ENCODE assay signal across 8 cellular contexts in genomic region chr9:83937861-83938455, GRCh38. TPM values are rescaled to one million over a fixed set of nuclear protein-coding genes. Genes with fewer than 3 reads are reported as not detected.
DNase-seq lines count a peak whose midpoint lies in the region; ATAC-seq and TF ChIP-seq lines count a peak whose summit lies in the region.

No MANE protein-coding gene starts in this region.

- TF ChIP-seq POLR2A in IMR-90 (IDR thresholded peaks at IDR 0.05; ENCODE audit: low read depth, low read length) (no peak), upper lobe of left lung (IDR thresholded peaks at IDR 0.05) (no peak)

- DNase-seq in DMS114 treated with DMSO at 0.1 percent for 48 hours (lab: John Stamatoyannopoulos, UW; ENCODE audit: unreplicated experiment), result peak; percentile 48
- DNase-seq in IMR-90, result peak; percentile 62
- peak; percentile 51 for DNase-seq in RPMI7951 (ENCODE audit: low read depth)
- no peak for DNase-seq in chondrocyte (ENCODE audit: low spot score)
- no peak for DNase-seq in left lobe of liver (ENCODE audit: low spot score)
- no peak for DNase-seq in upper lobe of left lung

- ATAC-seq in GM18907 (IDR thresholded peaks at IDR 0.05; ENCODE audit: unreplicated experiment) (peak; percentile 62), IMR-90 (ENCODE audit: low read depth) (peak; percentile 71), left lobe of liver (peak; percentile 73), upper lobe of left lung (ENCODE audit: low FRiP score in 2 of 2) (peak; percentile 61 to 71), GM19328 (IDR thresholded peaks at IDR 0.05; ENCODE audit: unreplicated experiment) (no peak)

- H3K4me1 Mint-ChIP-seq in chondrocyte (ENCODE audit: low read depth), result peaks cover 16% of the 10 kb centered on the region

- no TSS peak for BruUV-seq in IMR-90 (replicated peaks; lab: Mats Ljungman, UMichigan)

- TF ChIP-seq CTCF in IMR-90 (conservative IDR thresholded peaks at IDR 0.05; ENCODE audit: low read depth, low read length), result peak; percentile 68
- peak; percentile 91 for TF ChIP-seq CTCF in chondrocyte (IDR thresholded peaks at IDR 0.05)
- peak; percentile 43 to 75 (median 61) for TF ChIP-seq CTCF in upper lobe of left lung (IDR thresholded peaks at IDR 0.05)

- no peak overlapping the region for H2BK20ac ChIP-seq in IMR-90 (ENCODE audit: low read depth, low read length)

- dilution Hi-C loops in IMR-90 (cut with HindIII; ENCODE audit: low sequenced_read_pairs, unreplicated experiment), result no loop called here

- in situ Hi-C loops in IMR-90 (cut with MboI; ENCODE audit: low sequenced_read_pairs), result loop anchor here (5.0 kb wide), 2 partner anchors 324 to 379 kb away; no protein-coding TSS in a partner anchor

- peaks cover 5% of the 10 kb centered on the region for H3K4me1 ChIP-seq in IMR-90 (ENCODE audit: control insufficient read depth, insufficient read depth, low read length)
- H3K4me1 ChIP-seq in upper lobe of left lung, result peaks cover 12 to 19% (median 15%) of the 10 kb centered on the region in 4 donors

- H3K18ac ChIP-seq in IMR-90 (ENCODE audit: low read depth, low read length), result no peak overlapping the region

- intact Hi-C loops in IMR-90 (cut with micrococcal nuclease), result loop anchor here (1.0 to 10.0 kb wide), 3 partner anchors 323 to 1677 kb away; no protein-coding TSS in a partner anchor

- H3K27me3 ChIP-seq in IMR-90 (ENCODE audit: control insufficient read depth, insufficient read depth, low read length) (no peaks in the 10 kb centered on the region), upper lobe of left lung (no peaks in the 10 kb centered on the region)

- no peak overlapping the region for H3K9ac ChIP-seq in IMR-90 (ENCODE audit: low read depth, low read length)

- no peak overlapping the region for H3K4me2 ChIP-seq in IMR-90 (ENCODE audit: low read depth, low read length)

- H4K20me1 ChIP-seq in IMR-90 (ENCODE audit: insufficient read depth, low read length), result no peaks in the 10 kb centered on the region

- TF ChIP-seq RAD21 in IMR-90 (IDR thresholded peaks at IDR 0.05; ENCODE audit: low read length), result peak; percentile 88

- H3K36me3 Mint-ChIP-seq in chondrocyte (ENCODE audit: low read depth), result no peaks in the 10 kb centered on the region

- no peak overlapping the region for H3K4ac ChIP-seq in IMR-90 (ENCODE audit: low read depth, low read length)

- no peak overlapping the region for H3K27ac Mint-ChIP-seq in chondrocyte (ENCODE audit: unreplicated experiment)

- peaks cover 2% of the 10 kb centered on the region; the same call in 1 of the 2 replicates for H3K9me1 ChIP-seq in IMR-90 (ENCODE audit: insufficient read depth, low read length)

- no peak overlapping the region for H3K23ac ChIP-seq in IMR-90 (ENCODE audit: low read depth, low read length)

- H2AFZ ChIP-seq in IMR-90 (replicated peaks; ENCODE audit: low read length, poor library complexity), result no peak overlapping the region

- CTCF ChIA-PET in IMR-90 (lab: Yijun Ruan, JAX), result interaction anchor here (0.6 to 3.9 kb wide), 2 partner anchors 59 to 322 kb away, joined by 3 to 25 read pairs; no protein-coding TSS in a partner anchor

- H3K36me3 ChIP-seq in IMR-90 (ENCODE audit: control insufficient read depth, insufficient read depth, low read length) (no peaks in the 10 kb centered on the region), upper lobe of left lung (peaks cover 5 to 38% (median 12%) of the 10 kb centered on the region in 4 donors)

- no peaks in the 10 kb centered on the region for H3K27me3 Mint-ChIP-seq in chondrocyte (ENCODE audit: low read depth)

- no peaks in the 10 kb centered on the region for H3K9me3 ChIP-seq in IMR-90 (ENCODE audit: control insufficient read depth, insufficient read depth, low read length)
- no peaks in the 10 kb centered on the region for H3K9me3 ChIP-seq in upper lobe of left lung

- H3K27ac ChIP-seq in IMR-90 (ENCODE audit: insufficient read depth, low read length), result no peak overlapping the region
- no peak overlapping the region for H3K27ac ChIP-seq in upper lobe of left lung

- H4K91ac ChIP-seq in IMR-90 (ENCODE audit: insufficient read depth, low read depth, low read length), result no peak overlapping the region

- WGBS in IMR-90 (ENCODE audit: extremely low coverage in 2 of 2, insufficient read length in 1 of 2), 2 experiments, result no CpG with 5 or more reads among the region's 1 CpG
- WGBS in upper lobe of left lung, 2 donors, result 28 to 38% methylated on average over 1 of the region's 1 CpG

- no peak overlapping the region for H3K4me3 Mint-ChIP-seq in chondrocyte (ENCODE audit: unreplicated experiment)

- no peak for TF ChIP-seq EP300 in upper lobe of left lung (IDR thresholded peaks at IDR 0.05)

- H3K4me3 ChIP-seq in IMR-90 (ENCODE audit: insufficient read depth, low read depth, low read length) (no peak overlapping the region), upper lobe of left lung (no peak overlapping the region)

- no peak overlapping the region for H3K56ac ChIP-seq in IMR-90 (ENCODE audit: extremely low read depth, insufficient read depth, low read length)

- H3K9me3 Mint-ChIP-seq in chondrocyte (ENCODE audit: low read depth), result no peaks in the 10 kb centered on the region

- H3K79me1 ChIP-seq in IMR-90 (ENCODE audit: low read depth in 1 of 2, low read length in 2 of 2), result no peaks in the 10 kb centered on the region

- H2BK15ac ChIP-seq in IMR-90 (ENCODE audit: low read depth, low read length), result no peak overlapping the region

- POLR2A ChIA-PET in IMR-90 (lab: Charles Lee; ENCODE audit: unreplicated experiment), result no interaction called here

- no peak overlapping the region for H4K5ac ChIP-seq in IMR-90 (ENCODE audit: low read depth, low read length)

- no peak overlapping the region for H2AK9ac ChIP-seq in IMR-90 (replicated peaks; ENCODE audit: low read depth, low read length, poor library complexity)

- no peak overlapping the region for H2BK5ac ChIP-seq in IMR-90 (ENCODE audit: low read depth, low read length, poor library complexity, severe bottlenecking)

- no peak overlapping the region for H2BK120ac ChIP-seq in IMR-90 (ENCODE audit: low read depth, low read length)

- no peak overlapping the region for H4K8ac ChIP-seq in IMR-90 (ENCODE audit: low read depth in 2 of 2, low read length in 2 of 2)

- peak overlapping the region; percentile 66; the same call in 1 of the 2 replicates for H2AK5ac ChIP-seq in IMR-90 (ENCODE audit: low read depth, low read length)

- no peak overlapping the region for H3K14ac ChIP-seq in IMR-90 (replicated peaks; ENCODE audit: low read depth, low read length)

TF ChIP-seq in IMR-90, 13 proteins besides CTCF, POLR2A, EP300 and RAD21:
- TF ChIP-seq USF2 (IDR thresholded peaks at IDR 0.05; ENCODE audit: low read depth, low read length), result no peak
- no peak for TF ChIP-seq CHD1 (IDR thresholded peaks at IDR 0.05; ENCODE audit: low read depth, low read length)
- no peak for TF ChIP-seq RCOR1 (IDR thresholded peaks at IDR 0.05; ENCODE audit: insufficient replicate concordance, low read length)
- no peak for TF ChIP-seq MAZ (IDR thresholded peaks at IDR 0.05; ENCODE audit: borderline replicate concordance, low read depth, low read length)
- peak; percentile 67 for TF ChIP-seq SMC3 (IDR thresholded peaks at IDR 0.05; ENCODE audit: low read depth, low read length)
- peak; percentile 60 for TF ChIP-seq CEBPB (IDR thresholded peaks at IDR 0.05; ENCODE audit: low read depth, low read length)
- TF ChIP-seq, protein P1, sequence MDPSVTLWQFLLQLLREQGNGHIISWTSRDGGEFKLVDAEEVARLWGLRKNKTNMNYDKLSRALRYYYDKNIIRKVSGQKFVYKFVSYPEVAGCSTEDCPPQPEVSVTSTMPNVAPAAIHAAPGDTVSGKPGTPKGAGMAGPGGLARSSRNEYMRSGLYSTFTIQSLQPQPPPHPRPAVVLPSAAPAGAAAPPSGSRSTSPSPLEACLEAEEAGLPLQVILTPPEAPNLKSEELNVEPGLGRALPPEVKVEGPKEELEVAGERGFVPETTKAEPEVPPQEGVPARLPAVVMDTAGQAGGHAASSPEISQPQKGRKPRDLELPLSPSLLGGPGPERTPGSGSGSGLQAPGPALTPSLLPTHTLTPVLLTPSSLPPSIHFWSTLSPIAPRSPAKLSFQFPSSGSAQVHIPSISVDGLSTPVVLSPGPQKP (IDR thresholded peaks at IDR 0.05; ENCODE audit: borderline replicate concordance, low read depth, low read length), result no peak

RNA-seq across cellular contexts. Expression of gene KIF27, which starts 16.7 kb away (rescaled TPM):
- total RNA-seq in IMR-90 (2012; rRNA removed), result 1.6 and 2.2 TPM in 2 replicates
- 0.32 and 0.60 TPM in 2 replicates for polyA plus RNA-seq in IMR-90 (2012; rRNA removed)
- polyA plus RNA-seq in IMR-90 (2012; cell fraction: cytosol; rRNA removed), result 0.03 and 0.05 TPM in 2 replicates
- 0.11 and 0.76 TPM in 2 replicates for polyA plus RNA-seq in IMR-90 (2012; cell fraction: nucleus; rRNA removed; ENCODE audit: low replicate concordance)
- 0.10 TPM in 1 of 2 replicates, not detected in the other for total RNA-seq in RPMI7951 (2014; rRNA removed; shearing (Covaris generic))
- total RNA-seq in chondrocyte, result 2.7 to 4.4 TPM (median 3.1 TPM) in 3 replicates
- 2.2 TPM for total RNA-seq in left lobe of liver
- 10 to 100 TPM in 2 of 6 donors, 1 to 10 TPM in 4; 5.3 to 32.5 (median 6.7) TPM for total RNA-seq in upper lobe of left lung

RNA-seq across cellular contexts. Expression of gene HNRNPK, which starts 42.1 kb away (rescaled TPM):
- total RNA-seq in IMR-90 (2012; rRNA removed) (422 and 601 TPM in 2 replicates), chondrocyte (387 to 419 TPM (median 392 TPM) in 3 replicates), left lobe of liver (173 TPM), upper lobe of left lung (100 to 1,000 TPM; 178 to 465 (median 359) TPM)
- polyA plus RNA-seq in IMR-90 (2012; rRNA removed), result 419 and 458 TPM in 2 replicates
- 149 and 205 TPM in 2 replicates for polyA plus RNA-seq in IMR-90 (2012; cell fraction: cytosol; rRNA removed)
- 124 and 330 TPM in 2 replicates for polyA plus RNA-seq in IMR-90 (2012; cell fraction: nucleus; rRNA removed; ENCODE audit: low replicate concordance)
- 629 and 646 TPM in 2 replicates for total RNA-seq in RPMI7951 (2014; rRNA removed; shearing (Covaris generic))

RNA-seq across cellular contexts. Expression of gene RMI1, which starts 42.6 kb away (rescaled TPM):
- total RNA-seq in IMR-90 (2012; rRNA removed) (6.8 and 12.8 TPM in 2 replicates), chondrocyte (7.7 to 9.1 TPM (median 7.9 TPM) in 3 replicates), left lobe of liver (4.0 TPM), upper lobe of left lung (10 to 100 TPM in 1 of 6 donors, 1 to 10 TPM in 4, under 1 TPM in 1; 0.55 to 11.5 (median 5.8) TPM)
- polyA plus RNA-seq in IMR-90 (2012; rRNA removed), result 2.7 and 4.4 TPM in 2 replicates
- 0.38 and 0.65 TPM in 2 replicates for polyA plus RNA-seq in IMR-90 (2012; cell fraction: cytosol; rRNA removed)
- 0.11 and 1.7 TPM in 2 replicates for polyA plus RNA-seq in IMR-90 (2012; cell fraction: nucleus; rRNA removed; ENCODE audit: low replicate concordance)
- 6.6 and 7.3 TPM in 2 replicates for total RNA-seq in RPMI7951 (2014; rRNA removed; shearing (Covaris generic))

Comparison
In these comparisons a context has a peak if more than half of its experiments do, and no peak if none do; other contexts are left out.
1. DNase-seq: peak in DMS114 treated with DMSO at 0.1 percent for 48 hours (single experiment), IMR-90 (single experiment) and RPMI7951 (single experiment); none in chondrocyte (single experiment), left lobe of liver (single experiment) and upper lobe of left lung (0 of 2).
2. Peak in every context shown above with its lines, with median percentiles within 50 percentile points of each other: CTCF ChIP-seq.